Comparison of ENCODE assay signal across 10 cellular contexts in the genomic region with DNA sequence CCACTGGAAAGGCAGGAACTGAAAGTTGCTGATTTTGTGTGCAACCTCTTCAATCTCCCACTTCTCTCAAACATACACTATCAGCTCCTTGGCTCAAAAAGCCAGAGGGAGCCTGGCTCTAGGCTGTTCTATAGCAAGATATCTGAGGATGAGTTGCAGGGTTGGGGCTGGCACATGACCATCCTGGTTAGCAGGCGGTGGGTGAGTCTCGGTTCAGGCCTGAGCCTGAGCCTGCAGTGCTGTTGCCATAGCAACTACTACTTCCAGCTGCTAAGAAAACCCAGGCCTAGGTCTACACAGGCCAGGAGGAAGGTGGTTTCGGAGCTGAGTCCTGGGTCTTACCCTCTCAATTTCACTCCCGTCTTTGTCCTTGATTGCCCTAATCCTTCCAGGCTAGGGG. TPM values are rescaled to one million over a fixed set of nuclear protein-coding genes. Genes with fewer than 3 reads are reported as not detected.
DNase-seq lines count a peak whose midpoint lies in the region; ATAC-seq, FAIRE-seq and TF ChIP-seq lines count a peak whose summit lies in the region.
"Had no signal": no experiment of that assay in that cellular context is flagged by ENCODE, and none has a peak within 500 bp of the region (broad histone marks: within the 10 kb centered on the region; RNA-seq: fewer than 3 reads in every experiment).

No MANE protein-coding gene starts in this region.

- no peaks in the 10 kb centered on the region for H3K27me3 ChIP-seq in A673 (replicated peaks; ENCODE audit: insufficient read depth, low read depth, low read length, poor library complexity)
- no peaks in the 10 kb centered on the region for H3K27me3 ChIP-seq in astrocyte (ENCODE audit: insufficient read depth, low read length)

- H3K9me3 Mint-ChIP-seq in astrocyte (ENCODE audit: unreplicated experiment), result no peaks in the 10 kb centered on the region

- H3K36me3 ChIP-seq in A673 (ENCODE audit: insufficient read depth, low read length, poor library complexity, severe bottlenecking) (no peaks in the 10 kb centered on the region), astrocyte (ENCODE audit: insufficient read depth, low read length) (no peaks in the 10 kb centered on the region)

- TF ChIP-seq CTCF in A673 (conservative IDR thresholded peaks at IDR 0.05; ENCODE audit: low read depth, low read length) (no peak), astrocyte (IDR thresholded peaks at IDR 0.05; ENCODE audit: insufficient read depth, low read depth, low read length) (no peak)

- H3K36me3 Mint-ChIP-seq in astrocyte (ENCODE audit: low read depth, unreplicated experiment), result no peaks in the 10 kb centered on the region

- CTCF ChIA-PET in A673 (lab: Charles Lee), result interaction anchor here (0.6 kb wide), 1 partner anchor 8 kb away, joined by 4 read pairs; no protein-coding TSS in a partner anchor

- intact Hi-C loops in A673 (cut with micrococcal nuclease; ENCODE audit: unreplicated experiment), result no loop called here

- H4K20me1 ChIP-seq in astrocyte (ENCODE audit: insufficient read depth, low read length), result no peaks in the 10 kb centered on the region

- H3K4me2 ChIP-seq in astrocyte (ENCODE audit: low read length), result peak overlapping the region; percentile 71

- H3K4me3 ChIP-seq in A673 (ENCODE audit: low read depth, low read length, poor library complexity, severe bottlenecking), result no peak overlapping the region
- H3K4me3 ChIP-seq in astrocyte (ENCODE audit: insufficient read depth, low read depth, low read length), result no peak overlapping the region

- H3K27ac Mint-ChIP-seq in astrocyte (ENCODE audit: unreplicated experiment), result no peak overlapping the region

- H3K27me3 Mint-ChIP-seq in astrocyte (ENCODE audit: low read depth, unreplicated experiment), result peaks cover 7% of the 10 kb centered on the region

- ATAC-seq in left lobe of liver, result no peak
- ATAC-seq in HG03045 (IDR thresholded peaks at IDR 0.05; ENCODE audit: unreplicated experiment), result no peak

- BruUV-seq in A673 (replicated peaks; lab: Mats Ljungman, UMichigan), result no TSS peak

- POLR2A ChIA-PET in A673 (lab: Charles Lee; ENCODE audit: low non-redundant PET), result no interaction called here

- H3K27ac ChIP-seq in A673 (ENCODE audit: low read depth, low read length, poor library complexity, severe bottlenecking), result peak overlapping the region; percentile 64
- H3K27ac ChIP-seq in astrocyte (ENCODE audit: low read depth, low read length), result peak overlapping the region; percentile 93

- DNase-seq in A673 (ENCODE audit: low spot score) (peak; percentile 88), EL (peak; percentile 45), astrocyte (ENCODE audit: low read depth) (peak; percentile 54), left kidney (ENCODE audit: low read depth, low spot score) (peak; percentile 45), left lobe of liver (ENCODE audit: low spot score) (no peak), NK-92 (lab: John Stamatoyannopoulos, UW; ENCODE audit: unreplicated experiment) (no peak), GDM1 (lab: John Stamatoyannopoulos, UW) (no peak)
- DNase-seq: activated CD8-positive, alpha-beta memory T cell treated with anti-CD3 and anti-CD28 coated beads for 24 hours had no signal

- H3K9ac ChIP-seq in astrocyte (ENCODE audit: low read length), result peak overlapping the region; percentile 67

- H3K9me3 ChIP-seq in A673 (ENCODE audit: low read depth, low read length, poor library complexity, severe bottlenecking), result no peaks in the 10 kb centered on the region
- no peaks in the 10 kb centered on the region for H3K9me3 ChIP-seq in astrocyte (ENCODE audit: insufficient read depth, low read depth, low read length)

- peaks cover 17% of the 10 kb centered on the region for H3K4me1 Mint-ChIP-seq in astrocyte (ENCODE audit: low read depth, unreplicated experiment)

- H3K79me2 ChIP-seq in astrocyte (ENCODE audit: insufficient read depth, low read length), result no peaks in the 10 kb centered on the region

- H2AFZ ChIP-seq in astrocyte (ENCODE audit: low read depth, low read length), result no peak overlapping the region

- no peak for FAIRE-seq in astrocyte (lab: Jason Lieb, UNC)
- FAIRE-seq: HTR-8/SVneo had no signal

- no peak overlapping the region for H3K4me3 Mint-ChIP-seq in astrocyte (ENCODE audit: unreplicated experiment)

- H3K4me1 ChIP-seq in A673 (ENCODE audit: insufficient read depth, low read length, poor library complexity, severe bottlenecking) (peaks cover 47% of the 10 kb centered on the region), astrocyte (ENCODE audit: insufficient read depth, low read length) (peaks cover 42% of the 10 kb centered on the region)

RNA-seq across cellular contexts. Expression of a gene that starts 39.0 kb away (rescaled TPM):
- total RNA-seq in A673 (2021) (86.1 and 86.7 TPM in 2 replicates), astrocyte (53.5 and 59.2 TPM in 2 replicates), left lobe of liver (22.2 TPM)

RNA-seq across cellular contexts. Expression of a gene that starts 39.1 kb away (rescaled TPM):
- total RNA-seq in A673 (2021) (3.0 and 3.9 TPM in 2 replicates), astrocyte (0.72 and 0.93 TPM in 2 replicates), left lobe of liver (0.23 TPM)

Comparison
In these comparisons a context has a peak if more than half of its experiments do, and no peak if none do; other contexts are left out.
1. DNase-seq: peak in A673 (single experiment), EL (single experiment), astrocyte (single experiment) and left kidney (single experiment); none in left lobe of liver (single experiment), NK-92 (single experiment) and GDM1 (single experiment).